9 cellular contexts compared by ENCODE assay signal in genomic region chr12:109052097-109052414, GRCh38. TPM values are rescaled to one million over a fixed set of nuclear protein-coding genes. Genes with fewer than 3 reads are reported as not detected.
DNase-seq lines count a peak whose midpoint lies in the region; ATAC-seq and TF ChIP-seq lines count a peak whose summit lies in the region.
"Had no signal": no experiment of that assay in that cellular context is flagged by ENCODE, and none has a peak within 500 bp of the region (broad histone marks: within the 10 kb centered on the region; RNA-seq: fewer than 3 reads in every experiment).

No MANE protein-coding gene starts in this region.

- peak overlapping the region; percentile 79 to 91 for H3K4me3 ChIP-seq in HCT116 (replicated peaks in 1 of 2; ENCODE audit: low read depth in 1 of 2, low read length in 2 of 2)
- peak overlapping the region; percentile 74 for H3K4me3 ChIP-seq in hepatocyte

- peak overlapping the region; percentile 81 for H3K4me3 Mint-ChIP-seq in activated CD8-positive, alpha-beta T cell treated with anti-CD3 and anti-CD28 coated beads for 36 hours
- peak overlapping the region; percentile 99 for H3K4me3 Mint-ChIP-seq in stimulated activated effector memory CD8-positive, alpha-beta T cell treated with anti-CD3 and anti-CD28 coated beads, Interleukin-12 subunit alpha, Interleukin-12 subunit beta, amount 100 ng/mL, for 72 hours

- no peaks in the 10 kb centered on the region for H3K9me2 ChIP-seq in HCT116 (ENCODE audit: insufficient read depth)
- no peaks in the 10 kb centered on the region for H3K9me2 ChIP-seq in hepatocyte (replicated peaks; ENCODE audit: insufficient read depth)

- no TSS peak for BruUV-seq in HCT116 (replicated peaks; lab: Mats Ljungman, UMichigan)

- POLR2A ChIA-PET in HCT116 (lab: Charles Lee), result no interaction called here
- POLR2A ChIA-PET in activated CD8-positive, alpha-beta T cell treated with anti-CD3 and anti-CD28 coated beads for 36 hours (lab: Charles Lee), result interaction anchor here (1.1 to 1.8 kb wide), 3 partner anchors 39 to 60 kb away, joined by 3 to 7 read pairs (median 4); no protein-coding TSS in a partner anchor

- TF ChIP-seq POLR2A in HCT116 (IDR thresholded peaks at IDR 0.05; ENCODE audit: borderline replicate concordance, extremely low read depth, insufficient read depth, insufficient read length), result no peak

- H3K4me2 ChIP-seq in HCT116 (ENCODE audit: low read length) (peak overlapping the region; percentile 98), hepatocyte (peak overlapping the region; percentile 74)

- CTCF ChIA-PET in HCT116 (lab: Charles Lee), result no interaction called here
- CTCF ChIA-PET in activated CD8-positive, alpha-beta T cell treated with anti-CD3 and anti-CD28 coated beads for 36 hours (lab: Charles Lee), result interaction anchor here (0.9 to 1.2 kb wide), 4 partner anchors 35 to 342 kb away, joined by 3 to 5 read pairs (median 3); partner anchors contain the start of gene ALKBH2

- H3K4me1 ChIP-seq in HCT116 (ENCODE audit: control insufficient read depth in 1 of 2, insufficient read depth in 2 of 2, low read length in 2 of 2) (peaks cover 6 to 13% of the 10 kb centered on the region in 2 experiments; a peak in 2 of 4 replicates), hepatocyte (ENCODE audit: insufficient read depth) (peaks cover 12% of the 10 kb centered on the region)

- intact Hi-C loops in HCT116 (cut with micrococcal nuclease) (no loop called here), posterior vena cava (cut with DNase I) (no loop called here)
- intact Hi-C loops in activated CD8-positive, alpha-beta T cell treated with anti-CD3 and anti-CD28 coated beads for 36 hours (cut with micrococcal nuclease), result loop anchor here (2.0 kb wide), 1 partner anchor 41 kb away; the partner anchor contains the start of gene ALKBH2

- H3K79me2 ChIP-seq in HCT116 (ENCODE audit: insufficient read depth, low read length), result no peaks in the 10 kb centered on the region
- peaks cover 27% of the 10 kb centered on the region for H3K79me2 ChIP-seq in hepatocyte

- no peaks in the 10 kb centered on the region for H3K9me3 ChIP-seq in HCT116 (ENCODE audit: control insufficient read depth in 1 of 2, insufficient read depth in 1 of 2, low read depth in 1 of 2, low read length in 2 of 2)
- H3K9me3 ChIP-seq in hepatocyte (ENCODE audit: low read depth), result no peaks in the 10 kb centered on the region

- no peaks in the 10 kb centered on the region for H3K27me3 Mint-ChIP-seq in activated CD8-positive, alpha-beta T cell treated with anti-CD3 and anti-CD28 coated beads for 36 hours

- RAD21 ChIA-PET in HCT116 (lab: Charles Lee; ENCODE audit: low non-redundant PET in 1 of 2, low total read pairs in 2 of 2, uncharacterized antibody in 2 of 2, unreplicated experiment in 2 of 2), result no interaction called here

- peaks cover 7% of the 10 kb centered on the region for H3K36me3 Mint-ChIP-seq in activated CD8-positive, alpha-beta T cell treated with anti-CD3 and anti-CD28 coated beads for 36 hours (ENCODE audit: low read depth)
- peaks cover under 1% of the 10 kb centered on the region for H3K36me3 Mint-ChIP-seq in stimulated activated effector memory CD8-positive, alpha-beta T cell treated with anti-CD3 and anti-CD28 coated beads, Interleukin-12 subunit alpha, Interleukin-12 subunit beta, amount 100 ng/mL, for 72 hours

- WGBS in hepatocyte (ENCODE audit: low lambda C conversion rate, missing lambda C conversion rate), result 40% methylated on average over 6 of the region's 6 CpGs

- peaks cover 10% of the 10 kb centered on the region for H3K4me1 Mint-ChIP-seq in activated CD8-positive, alpha-beta T cell treated with anti-CD3 and anti-CD28 coated beads for 36 hours (ENCODE audit: low read depth)
- peaks cover 30% of the 10 kb centered on the region for H3K4me1 Mint-ChIP-seq in stimulated activated effector memory CD8-positive, alpha-beta T cell treated with anti-CD3 and anti-CD28 coated beads, Interleukin-12 subunit alpha, Interleukin-12 subunit beta, amount 100 ng/mL, for 72 hours

- peak overlapping the region; percentile 63 for H3K9ac ChIP-seq in HCT116 (ENCODE audit: low read length)

- ATAC-seq in HCT116 (no peak), HG02588 (IDR thresholded peaks at IDR 0.05; ENCODE audit: unreplicated experiment) (no peak)
- no peak for ATAC-seq in activated CD8-positive, alpha-beta T cell treated with anti-CD3 and anti-CD28 coated beads for 36 hours
- no peak for ATAC-seq in stimulated activated effector memory CD8-positive, alpha-beta T cell treated with anti-CD3 and anti-CD28 coated beads, Interleukin-12 subunit alpha, Interleukin-12 subunit beta, amount 100 ng/mL, for 72 hours

- H3K9me3 Mint-ChIP-seq in activated CD8-positive, alpha-beta T cell treated with anti-CD3 and anti-CD28 coated beads for 36 hours, result no peaks in the 10 kb centered on the region
- H3K9me3 Mint-ChIP-seq in stimulated activated effector memory CD8-positive, alpha-beta T cell treated with anti-CD3 and anti-CD28 coated beads, Interleukin-12 subunit alpha, Interleukin-12 subunit beta, amount 100 ng/mL, for 72 hours, result no peaks in the 10 kb centered on the region

- TF ChIP-seq RAD21 in HCT116 (IDR thresholded peaks at IDR 0.05; ENCODE audit: low read depth), result no peak

- H3K27ac Mint-ChIP-seq in activated CD8-positive, alpha-beta T cell treated with anti-CD3 and anti-CD28 coated beads for 36 hours, result peak overlapping the region; percentile 93
- H3K27ac Mint-ChIP-seq in stimulated activated effector memory CD8-positive, alpha-beta T cell treated with anti-CD3 and anti-CD28 coated beads, Interleukin-12 subunit alpha, Interleukin-12 subunit beta, amount 100 ng/mL, for 72 hours, result peak overlapping the region; percentile 92

- TF ChIP-seq CTCF in HCT116 (IDR thresholded peaks at IDR 0.05 in 2 of 3, conservative IDR thresholded peaks at IDR 0.05 in 1 of 3; ENCODE audit: borderline replicate concordance in 1 of 3, insufficient read depth in 1 of 3, low read depth in 2 of 3, low read length in 2 of 3) (no peak), hepatocyte (IDR thresholded peaks at IDR 0.05; ENCODE audit: poor library complexity) (no peak)
- TF ChIP-seq CTCF in activated CD8-positive, alpha-beta T cell treated with anti-CD3 and anti-CD28 coated beads for 36 hours (IDR thresholded peaks at IDR 0.05), result no peak

- no peak for DNase-seq in HCT116 (ENCODE audit: low read depth, low spot score)
- no peak for DNase-seq in activated CD8-positive, alpha-beta T cell treated with anti-CD3 and anti-CD28 coated beads for 36 hours
- DNase-seq in hepatocyte (ENCODE audit: low spot score), result no peak
- no peak for DNase-seq in stimulated activated effector memory CD8-positive, alpha-beta T cell treated with anti-CD3 and anti-CD28 coated beads, Interleukin-12 subunit alpha, Interleukin-12 subunit beta, amount 100 ng/mL, for 72 hours (ENCODE audit: low spot score in 2 of 2)
- DNase-seq in posterior vena cava (ENCODE audit: low spot score), result no peak
- no peak for DNase-seq in amygdala (lab: John Stamatoyannopoulos, UW)
- DNase-seq in SIG-M5 (lab: John Stamatoyannopoulos, UW), result no peak

- H3K27me3 ChIP-seq in HCT116 (ENCODE audit: insufficient read depth, low read length) (no peaks in the 10 kb centered on the region), hepatocyte (no peaks in the 10 kb centered on the region)

- H4K20me1 ChIP-seq in HCT116 (ENCODE audit: insufficient read depth) (no peaks in the 10 kb centered on the region), hepatocyte (ENCODE audit: insufficient read depth, poor library complexity, severe bottlenecking) (no peaks in the 10 kb centered on the region)

- H3K27ac ChIP-seq in HCT116 (ENCODE audit: low read depth, low read length), result no peak overlapping the region
- H3K27ac ChIP-seq in hepatocyte, result no peak overlapping the region

- H3K36me3 ChIP-seq in HCT116 (ENCODE audit: control insufficient read depth in 1 of 2, insufficient read depth in 2 of 2, low read length in 2 of 2) (no peaks in the 10 kb centered on the region), hepatocyte (replicated peaks; ENCODE audit: insufficient read depth, low read depth) (no peaks in the 10 kb centered on the region)

- H2AFZ ChIP-seq in HCT116 (ENCODE audit: low read depth, low read length, poor library complexity, severe bottlenecking) (peak overlapping the region; percentile 67), hepatocyte (peak overlapping the region; percentile 79)

TF ChIP-seq in HCT116, 20 proteins besides CTCF, POLR2A, EP300 and RAD21 (continues in another document):
- TF ChIP-seq SIN3A (IDR thresholded peaks at IDR 0.05; ENCODE audit: low read depth), result no peak
- TF ChIP-seq CEBPB (IDR thresholded peaks at IDR 0.05; ENCODE audit: low read depth), result no peak

RNA-seq across cellular contexts. Expression of gene USP30, which starts 0.3 kb away (rescaled TPM):
- total RNA-seq in HCT116 (2021; ENCODE audit: unreplicated experiment), result 9.2 TPM
- polyA plus RNA-seq in HCT116 (2012), result 7.0 and 8.2 TPM in 2 replicates
- 10 to 100 TPM in 1 of 2 experiments, 1 to 10 TPM in 1; 7.4 to 10.0 TPM for total RNA-seq in activated CD8-positive, alpha-beta T cell treated with anti-CD3 and anti-CD28 coated beads for 36 hours
- total RNA-seq in hepatocyte, result 13.8 and 19.8 TPM in 2 replicates
- 11.2 and 12.5 TPM in 2 replicates for polyA plus RNA-seq in hepatocyte
- total RNA-seq in posterior vena cava, result 1 to 10 TPM; 8.1 to 8.3 TPM

RNA-seq across cellular contexts. Expression of gene SVOP, which starts 31.2 kb away (rescaled TPM):
- total RNA-seq in HCT116 (2021; ENCODE audit: unreplicated experiment) (0.47 TPM), hepatocyte (0.27 TPM in 1 of 2 replicates, not detected in the other), posterior vena cava (not detected)
- polyA plus RNA-seq in HCT116 (2012), result 0.05 and 0.07 TPM in 2 replicates
- not detected for total RNA-seq in activated CD8-positive, alpha-beta T cell treated with anti-CD3 and anti-CD28 coated beads for 36 hours
- 0.45 TPM in 1 of 2 replicates, not detected in the other for polyA plus RNA-seq in hepatocyte
- total RNA-seq: dermis microvascular lymphatic vessel endothelial cell had no signal

RNA-seq across cellular contexts. Expression of gene ALKBH2, which starts 41.2 kb away (rescaled TPM):
- 35.8 TPM for total RNA-seq in HCT116 (2021; ENCODE audit: unreplicated experiment)
- 34.7 and 39.7 TPM in 2 replicates for polyA plus RNA-seq in HCT116 (2012)
- 10 to 100 TPM; 35.6 to 37.8 TPM for total RNA-seq in activated CD8-positive, alpha-beta T cell treated with anti-CD3 and anti-CD28 coated beads for 36 hours
- 10.1 and 14.0 TPM in 2 replicates for total RNA-seq in hepatocyte
- 18.6 and 22.1 TPM in 2 replicates for polyA plus RNA-seq in hepatocyte
- total RNA-seq in posterior vena cava, result 10 to 100 TPM; 13.3 to 18.4 TPM

RNA-seq across cellular contexts. Expression of gene UNG, which starts 45.3 kb away (rescaled TPM):
- total RNA-seq in HCT116 (2021; ENCODE audit: unreplicated experiment) (99.0 TPM), hepatocyte (35.7 and 40.4 TPM in 2 replicates), posterior vena cava (10 to 100 TPM; 10.3 to 11.1 TPM)
- polyA plus RNA-seq in HCT116 (2012), result 20.7 and 28.8 TPM in 2 replicates
- total RNA-seq in activated CD8-positive, alpha-beta T cell treated with anti-CD3 and anti-CD28 coated beads for 36 hours, result 10 to 100 TPM; 86.4 to 93.3 TPM
- polyA plus RNA-seq in hepatocyte, result 35.3 and 41.2 TPM in 2 replicates
